ENCODE assay signal across 31 cellular contexts in the genomic region with DNA sequence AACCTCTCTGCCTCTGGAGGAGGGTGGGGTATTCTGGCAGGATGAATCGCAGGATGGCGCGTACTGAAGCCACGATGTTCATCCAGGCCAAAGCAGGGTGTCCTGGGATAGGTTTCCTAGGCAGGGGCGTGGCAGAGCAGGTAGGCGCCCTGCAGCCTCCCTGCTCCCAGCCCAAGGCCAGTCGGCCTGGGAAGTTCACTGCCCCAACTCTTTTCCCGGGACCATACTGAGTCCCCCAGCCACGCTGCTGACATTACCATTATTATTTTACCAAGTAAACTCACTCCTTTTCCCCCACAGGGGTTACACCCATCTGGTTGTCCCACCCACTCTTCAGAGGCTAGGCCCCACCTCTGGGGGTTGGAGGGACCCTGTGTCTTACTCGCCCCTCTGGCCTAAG. TPM values are rescaled to one million over a fixed set of nuclear protein-coding genes. Genes with fewer than 3 reads are reported as not detected.
"Had no signal": no experiment of that assay in that cellular context is flagged by ENCODE, and none has a peak within 500 bp of the region (broad histone marks: within the 10 kb centered on the region; RNA-seq: fewer than 3 reads in every experiment).

No MANE protein-coding gene starts in this region.

- H3K36me3 Mint-ChIP-seq: activated naive CD8-positive, alpha-beta T cell treated with anti-CD3 and anti-CD28 coated beads, Interleukin-2, amount 10 ng/mL, durations not matched to agents 7 days and 5 days; brain had no signal

- H3K27me3 ChIP-seq: ascending aorta, breast epithelium, cardiac muscle cell, dorsolateral prefrontal cortex had no signal

- H3K27ac Mint-ChIP-seq: activated B cell treated with CpG ODN at 0.5 μM for 24 hours; activated CD4-positive, alpha-beta memory T cell treated with anti-CD3 and anti-CD28 coated beads for 36 hours; activated CD4-positive, alpha-beta T cell treated with anti-CD3 and anti-CD28 coated beads for 36 hours; activated CD4-positive, alpha-beta T cell treated with anti-CD3 and anti-CD28 coated beads, Interleukin-2, amount 10 ng/mL, durations not matched to agents 24 days and 14 days; activated naive CD4-positive, alpha-beta T cell treated with anti-CD3 and anti-CD28 coated beads, Interleukin-2, amount 10 ng/mL, durations not matched to agents 7 days and 5 days; activated naive CD8-positive, alpha-beta T cell treated with anti-CD3 and anti-CD28 coated beads, Interleukin-2, amount 10 ng/mL, durations not matched to agents 7 days and 5 days; activated T-cell treated with anti-CD3 and anti-CD28 coated beads, Interleukin-2, amount 50 U/mL, for 24 hours; activated T-cell treated with anti-CD3 and anti-CD28 coated beads, Interleukin-2, amount 50 U/mL, for 72 hours; brain; dendritic cell treated with granulocyte-macrophage colony-stimulating factor and Interleukin-4, amounts not matched to agents 40 ng/mL and 50 ng/mL, for 4 days; endodermal cell; T-helper 17 cell; T-helper 2 cell treated with Interferon-gamma antibody and Interleukin-4, amounts not matched to agents 5 μg/mL and 100 μg/mL, for 36 hours had no signal

- H3K9me3 ChIP-seq: ascending aorta, breast epithelium had no signal

- H3K4me3 Mint-ChIP-seq: activated B cell treated with CpG ODN at 0.5 μM for 24 hours; activated CD4-positive, alpha-beta memory T cell treated with anti-CD3 and anti-CD28 coated beads for 36 hours; activated CD4-positive, alpha-beta T cell treated with anti-CD3 and anti-CD28 coated beads for 36 hours; activated CD4-positive, alpha-beta T cell treated with anti-CD3 and anti-CD28 coated beads, Interleukin-2, amount 10 ng/mL, durations not matched to agents 24 days and 14 days; activated naive CD4-positive, alpha-beta T cell treated with anti-CD3 and anti-CD28 coated beads, Interleukin-2, amount 10 ng/mL, durations not matched to agents 7 days and 5 days; activated naive CD8-positive, alpha-beta T cell treated with anti-CD3 and anti-CD28 coated beads, Interleukin-2, amount 10 ng/mL, durations not matched to agents 7 days and 5 days; activated T-cell treated with anti-CD3 and anti-CD28 coated beads, Interleukin-2, amount 50 U/mL, for 24 hours; activated T-cell treated with anti-CD3 and anti-CD28 coated beads, Interleukin-2, amount 50 U/mL, for 72 hours; brain; dendritic cell treated with granulocyte-macrophage colony-stimulating factor and Interleukin-4, amounts not matched to agents 40 ng/mL and 50 ng/mL, for 4 days; endodermal cell; T-helper 17 cell; T-helper 2 cell treated with Interferon-gamma antibody and Interleukin-4, amounts not matched to agents 5 μg/mL and 100 μg/mL, for 36 hours had no signal

- H3K4me3 ChIP-seq: ascending aorta, breast epithelium, cardiac muscle cell, coronary artery, dorsolateral prefrontal cortex had no signal

- H3K27me3 Mint-ChIP-seq: activated B cell treated with CpG ODN at 0.5 μM for 24 hours; activated CD4-positive, alpha-beta memory T cell treated with anti-CD3 and anti-CD28 coated beads for 36 hours; activated CD4-positive, alpha-beta T cell treated with anti-CD3 and anti-CD28 coated beads for 36 hours; activated CD4-positive, alpha-beta T cell treated with anti-CD3 and anti-CD28 coated beads, Interleukin-2, amount 10 ng/mL, durations not matched to agents 24 days and 14 days; activated naive CD4-positive, alpha-beta T cell treated with anti-CD3 and anti-CD28 coated beads, Interleukin-2, amount 10 ng/mL, durations not matched to agents 7 days and 5 days; activated naive CD8-positive, alpha-beta T cell treated with anti-CD3 and anti-CD28 coated beads, Interleukin-2, amount 10 ng/mL, durations not matched to agents 7 days and 5 days; activated T-cell treated with anti-CD3 and anti-CD28 coated beads, Interleukin-2, amount 50 U/mL, for 24 hours; dendritic cell treated with granulocyte-macrophage colony-stimulating factor and Interleukin-4, amounts not matched to agents 40 ng/mL and 50 ng/mL, for 4 days; T-helper 17 cell had no signal

- DNase-seq: activated B cell treated with CpG ODN at 0.5 μM for 24 hours; activated CD4-positive, alpha-beta memory T cell treated with anti-CD3 and anti-CD28 coated beads for 36 hours; activated CD4-positive, alpha-beta T cell treated with anti-CD3 and anti-CD28 coated beads for 36 hours; activated CD4-positive, alpha-beta T cell treated with anti-CD3 and anti-CD28 coated beads, Interleukin-2, amount 10 ng/mL, durations not matched to agents 24 days and 14 days; activated CD4-positive, CD25-positive, alpha-beta regulatory T cell treated with anti-CD3 and anti-CD28 coated beads, Interleukin-2, amount 50 U/mL, for 72 hours; activated CD8-positive, alpha-beta memory T cell treated with anti-CD3 and anti-CD28 coated beads, Interleukin-2, amount 50 U/mL, for 48 hours; activated gamma-delta T cell; activated naive CD4-positive, alpha-beta T cell; activated naive CD4-positive, alpha-beta T cell treated with anti-CD3 and anti-CD28 coated beads, Interleukin-2, amount 10 ng/mL, durations not matched to agents 7 days and 5 days; activated naive CD8-positive, alpha-beta T cell treated with anti-CD3 and anti-CD28 coated beads, Interleukin-2, amount 10 ng/mL, durations not matched to agents 7 days and 5 days; activated T-cell treated with anti-CD3 and anti-CD28 coated beads for 4 hours; activated T-cell treated with anti-CD3 and anti-CD28 coated beads, Interleukin-2, amount 50 U/mL, for 24 hours; activated T-cell treated with anti-CD3 and anti-CD28 coated beads, Interleukin-2, amount 50 U/mL, for 72 hours; central memory CD4-positive, alpha-beta T cell; cerebellar nuclear complex; effector memory CD4-positive, alpha-beta T cell; endodermal cell; foreskin fibroblast; T-helper 1 cell; T-helper 17 cell; T1000; WERI-Rb-1 had no signal

- H3K9me3 Mint-ChIP-seq: activated B cell treated with CpG ODN at 0.5 μM for 24 hours; activated CD4-positive, alpha-beta memory T cell treated with anti-CD3 and anti-CD28 coated beads for 36 hours; activated CD4-positive, alpha-beta T cell treated with anti-CD3 and anti-CD28 coated beads, Interleukin-2, amount 10 ng/mL, durations not matched to agents 24 days and 14 days; activated naive CD4-positive, alpha-beta T cell treated with anti-CD3 and anti-CD28 coated beads, Interleukin-2, amount 10 ng/mL, durations not matched to agents 7 days and 5 days; activated naive CD4-positive, alpha-beta T cell treated with anti-CD3 and anti-CD28 coated beads, Interleukin-2, amount 50 U/mL, for 72 hours; activated naive CD8-positive, alpha-beta T cell treated with anti-CD3 and anti-CD28 coated beads, Interleukin-2, amount 10 ng/mL, durations not matched to agents 7 days and 5 days; activated T-cell treated with anti-CD3 and anti-CD28 coated beads, Interleukin-2, amount 50 U/mL, for 24 hours; activated T-cell treated with anti-CD3 and anti-CD28 coated beads, Interleukin-2, amount 50 U/mL, for 72 hours; brain; dendritic cell treated with granulocyte-macrophage colony-stimulating factor and Interleukin-4, amounts not matched to agents 40 ng/mL and 50 ng/mL, for 4 days; endodermal cell; T-helper 2 cell treated with Interferon-gamma antibody and Interleukin-4, amounts not matched to agents 5 μg/mL and 100 μg/mL, for 36 hours had no signal

- H3K4me1 Mint-ChIP-seq: activated B cell treated with CpG ODN at 0.5 μM for 24 hours; activated CD4-positive, alpha-beta T cell treated with anti-CD3 and anti-CD28 coated beads for 36 hours; activated CD4-positive, alpha-beta T cell treated with anti-CD3 and anti-CD28 coated beads, Interleukin-2, amount 10 ng/mL, durations not matched to agents 24 days and 14 days; activated naive CD4-positive, alpha-beta T cell treated with anti-CD3 and anti-CD28 coated beads, Interleukin-2, amount 10 ng/mL, durations not matched to agents 7 days and 5 days had no signal

- H3K4me1 ChIP-seq: ascending aorta, breast epithelium had no signal

- ATAC-seq: activated CD4-positive, alpha-beta T cell treated with anti-CD3 and anti-CD28 coated beads for 36 hours; activated naive CD4-positive, alpha-beta T cell treated with anti-CD3 and anti-CD28 coated beads, Interleukin-2, amount 50 U/mL, for 72 hours; activated T-cell treated with anti-CD3 and anti-CD28 coated beads, Interleukin-2, amount 50 U/mL, for 72 hours; T-helper 17 cell had no signal

- H3K36me3 ChIP-seq: breast epithelium, cardiac muscle cell, WERI-Rb-1 had no signal

- H3K27ac ChIP-seq: ascending aorta, breast epithelium, cardiac muscle cell, coronary artery, WERI-Rb-1 had no signal

RNA-seq across cellular contexts. Expression of gene SDCBP2, which starts 21.8 kb away (rescaled TPM):
- total RNA-seq: ascending aorta had no signal
